Comparison of ENCODE assay signal across 8 cellular contexts in genomic region chr1:25268143-25268465, GRCh38. TPM values are rescaled to one million over a fixed set of nuclear protein-coding genes. Genes with fewer than 3 reads are reported as not detected.
A peak's percentile ranks its signal among the peaks of the same experiment; 100 is the strongest.
DNase-seq lines count a peak whose midpoint lies in the region; ATAC-seq and TF ChIP-seq lines count a peak whose summit lies in the region.
"Not testable (repeated sequence)": the region's sequence is repeated elsewhere in the genome, so short reads cannot be mapped to it uniquely, and the experiment has no call there.

No MANE protein-coding gene starts in this region.

- not testable (repeated sequence) for H3K4me1 ChIP-seq in CD4-positive, alpha-beta memory T cell (ENCODE audit: insufficient read depth, low read length); prostate gland (replicated peaks); tibial nerve

- not testable (repeated sequence) for H3K9me3 Mint-ChIP-seq in CD4-positive, alpha-beta memory T cell; activated naive CD8-positive, alpha-beta T cell treated with anti-CD3 and anti-CD28 coated beads, Interleukin-2, amount 10 ng/mL, durations not matched to agents 7 days and 5 days; memory B cell

- not testable (repeated sequence) for H3K9me3 ChIP-seq in CD4-positive, alpha-beta memory T cell (ENCODE audit: control insufficient read depth in 1 of 2, low read length in 2 of 2); prostate gland; tibial nerve

- WGBS in prostate gland, result 29% methylated on average over 10 of the region's 10 CpGs
- 26 to 31% methylated on average over 10 of the region's 10 CpGs for WGBS in tibial nerve, 2 donors

- not testable (repeated sequence) for TF ChIP-seq POLR2A in prostate gland (IDR thresholded peaks at IDR 0.05); tibial nerve (IDR thresholded peaks at IDR 0.05)

- not testable (repeated sequence) for TF ChIP-seq EP300 in tibial nerve (IDR thresholded peaks at IDR 0.05)

- not testable (repeated sequence) for TF ChIP-seq CTCF in WI38 (IDR thresholded peaks at IDR 0.05; ENCODE audit: low read depth, low read length); epithelial cell of proximal tubule (conservative IDR thresholded peaks at IDR 0.05; ENCODE audit: low read depth, low read length); prostate gland (IDR thresholded peaks at IDR 0.05); tibial nerve (IDR thresholded peaks at IDR 0.05)

- POLR2A ChIA-PET in CD4-positive, alpha-beta memory T cell (lab: Charles Lee; ENCODE audit: partially characterized antibody), result interaction anchor here (1.0 kb wide), 1 partner anchor 21 kb away, joined by 4 read pairs; the partner anchor contains the start of gene RSRP1
- POLR2A ChIA-PET in activated naive CD8-positive, alpha-beta T cell treated with anti-CD3 and anti-CD28 coated beads, Interleukin-2, amount 10 ng/mL, durations not matched to agents 7 days and 5 days (lab: Charles Lee), result interaction anchor here (0.6 kb wide), 1 partner anchor 20 kb away, joined by 3 read pairs; the partner anchor contains the start of gene RSRP1

- H3K27ac Mint-ChIP-seq in CD4-positive, alpha-beta memory T cell, result peak overlapping the region; percentile 76 to 98 (median 91)
- H3K27ac Mint-ChIP-seq in activated naive CD8-positive, alpha-beta T cell treated with anti-CD3 and anti-CD28 coated beads, Interleukin-2, amount 10 ng/mL, durations not matched to agents 7 days and 5 days, result peak overlapping the region; percentile 64
- peak overlapping the region; percentile 95 for H3K27ac Mint-ChIP-seq in memory B cell

- not testable (repeated sequence) for ATAC-seq in activated naive CD8-positive, alpha-beta T cell treated with anti-CD3 and anti-CD28 coated beads, Interleukin-2, amount 10 ng/mL, durations not matched to agents 7 days and 5 days (ENCODE audit: low read depth); memory B cell (ENCODE audit: low read depth)

- H3K36me3 ChIP-seq in CD4-positive, alpha-beta memory T cell (ENCODE audit: insufficient read depth, low read length); prostate gland; tibial nerve: not testable (repeated sequence)

- not testable (repeated sequence) for DNase-seq in CD4-positive, alpha-beta memory T cell; Jurkat, Clone E6-1 (ENCODE audit: low read depth, low spot score); activated naive CD8-positive, alpha-beta T cell treated with anti-CD3 and anti-CD28 coated beads, Interleukin-2, amount 10 ng/mL, durations not matched to agents 7 days and 5 days; epithelial cell of proximal tubule (ENCODE audit: low read depth); memory B cell (ENCODE audit: low spot score in 2 of 2); prostate gland (ENCODE audit: low spot score); tibial nerve (ENCODE audit: low spot score in 2 of 2)

- H3K36me3 Mint-ChIP-seq in CD4-positive, alpha-beta memory T cell; activated naive CD8-positive, alpha-beta T cell treated with anti-CD3 and anti-CD28 coated beads, Interleukin-2, amount 10 ng/mL, durations not matched to agents 7 days and 5 days; memory B cell: not testable (repeated sequence)

- H3K4me3 ChIP-seq in CD4-positive, alpha-beta memory T cell (ENCODE audit: low read length in 2 of 2), result peak overlapping the region in 1 of 2 donors; percentile 50
- H3K4me3 ChIP-seq in Jurkat, Clone E6-1 (ENCODE audit: low read length), result peak overlapping the region; percentile 55
- H3K4me3 ChIP-seq in WI38 (ENCODE audit: low read depth, low read length) (peak overlapping the region; percentile 18; the same call in 1 of the 2 replicates), epithelial cell of proximal tubule (ENCODE audit: low read depth, low read length) (peak overlapping the region; percentile 62), prostate gland (peak overlapping the region; percentile 42 to 49), tibial nerve (peak overlapping the region in 3 of 4 donors; percentile 50 to 64 (median 58))

- intact Hi-C loops in CD4-positive, alpha-beta memory T cell (cut with micrococcal nuclease); prostate gland (cut with DNase I): not testable (repeated sequence)

- H3K27me3 Mint-ChIP-seq in CD4-positive, alpha-beta memory T cell; activated naive CD8-positive, alpha-beta T cell treated with anti-CD3 and anti-CD28 coated beads, Interleukin-2, amount 10 ng/mL, durations not matched to agents 7 days and 5 days; memory B cell: not testable (repeated sequence)

- peak overlapping the region; percentile 54 for H3K27ac ChIP-seq in CD4-positive, alpha-beta memory T cell (ENCODE audit: low read depth, low read length)
- H3K27ac ChIP-seq in prostate gland (peak overlapping the region; percentile 88 to 91), tibial nerve (peak overlapping the region in 3 of 4 donors; percentile 74 to 91 (median 82))

- not testable (repeated sequence) for H3K27me3 ChIP-seq in CD4-positive, alpha-beta memory T cell (ENCODE audit: insufficient read depth, low read length); prostate gland (replicated peaks; ENCODE audit: insufficient read depth); tibial nerve

- H3K4me3 Mint-ChIP-seq in CD4-positive, alpha-beta memory T cell, result peak overlapping the region; percentile 71 to 95 (median 86)
- peak overlapping the region; percentile 78 for H3K4me3 Mint-ChIP-seq in activated naive CD8-positive, alpha-beta T cell treated with anti-CD3 and anti-CD28 coated beads, Interleukin-2, amount 10 ng/mL, durations not matched to agents 7 days and 5 days
- peak overlapping the region; percentile 86 for H3K4me3 Mint-ChIP-seq in memory B cell

- CTCF ChIA-PET in CD4-positive, alpha-beta memory T cell (lab: Charles Lee; ENCODE audit: partially characterized antibody), result not testable (repeated sequence)

- H3K4me1 Mint-ChIP-seq in CD4-positive, alpha-beta memory T cell, result peaks cover 3 to 28% (median 13%) of the 10 kb centered on the region in 4 donors
- not testable (repeated sequence) for H3K4me1 Mint-ChIP-seq in activated naive CD8-positive, alpha-beta T cell treated with anti-CD3 and anti-CD28 coated beads, Interleukin-2, amount 10 ng/mL, durations not matched to agents 7 days and 5 days; memory B cell

RNA-seq across cellular contexts. Expression of gene RHD, which starts 4.2 kb away (rescaled TPM):
- total RNA-seq in CD4-positive, alpha-beta memory T cell, result under 1 TPM in 1 of 2 experiments, not detected in 1; 0.15 TPM
- under 1 TPM; 0.13 to 0.44 TPM for polyA plus RNA-seq in CD4-positive, alpha-beta memory T cell
- polyA plus RNA-seq in Jurkat, Clone E6-1 (2012; ENCODE audit: insufficient read depth, insufficient read length), result not detected
- total RNA-seq in activated naive CD8-positive, alpha-beta T cell treated with anti-CD3 and anti-CD28 coated beads, Interleukin-2, amount 10 ng/mL, durations not matched to agents 7 days and 5 days, result not detected
- not detected in 2 replicates for total RNA-seq in epithelial cell of proximal tubule
- total RNA-seq in prostate gland, result not detected
- not detected for total RNA-seq in tibial nerve

RNA-seq across cellular contexts. Expression of gene RSRP1, which starts 20.9 kb away (rescaled TPM):
- 100 to 1,000 TPM; 470 to 494 TPM for total RNA-seq in CD4-positive, alpha-beta memory T cell
- polyA plus RNA-seq in CD4-positive, alpha-beta memory T cell, result 10 to 100 TPM; 33.1 to 57.5 TPM
- polyA plus RNA-seq in Jurkat, Clone E6-1 (2012; ENCODE audit: insufficient read depth, insufficient read length), result 104 TPM
- 100 to 1,000 TPM; 292 to 305 TPM for total RNA-seq in activated naive CD8-positive, alpha-beta T cell treated with anti-CD3 and anti-CD28 coated beads, Interleukin-2, amount 10 ng/mL, durations not matched to agents 7 days and 5 days
- 32.4 and 52.5 TPM in 2 replicates for total RNA-seq in epithelial cell of proximal tubule
- total RNA-seq in prostate gland, result 100 to 1,000 TPM; 114 to 145 TPM
- 100 to 1,000 TPM; 169 to 191 (median 178) TPM for total RNA-seq in tibial nerve

RNA-seq across cellular contexts. Expression of gene SYF2, which starts 35.8 kb away (rescaled TPM):
- total RNA-seq in CD4-positive, alpha-beta memory T cell, result 10 to 100 TPM; 64.3 to 66.8 TPM
- 100 to 1,000 TPM in 1 of 2 donors, 10 to 100 TPM in 1; 82.9 to 111 TPM for polyA plus RNA-seq in CD4-positive, alpha-beta memory T cell
- polyA plus RNA-seq in Jurkat, Clone E6-1 (2012; ENCODE audit: insufficient read depth, insufficient read length), result 56.3 TPM
- 10 to 100 TPM; 50.1 to 52.9 TPM for total RNA-seq in activated naive CD8-positive, alpha-beta T cell treated with anti-CD3 and anti-CD28 coated beads, Interleukin-2, amount 10 ng/mL, durations not matched to agents 7 days and 5 days
- total RNA-seq in epithelial cell of proximal tubule (32.3 and 48.4 TPM in 2 replicates), prostate gland (10 to 100 TPM; 46.5 to 51.0 TPM), tibial nerve (10 to 100 TPM; 32.7 to 52.2 (median 43.7) TPM)
